ENCODE assay signal across 1 cellular context in the genomic region with DNA sequence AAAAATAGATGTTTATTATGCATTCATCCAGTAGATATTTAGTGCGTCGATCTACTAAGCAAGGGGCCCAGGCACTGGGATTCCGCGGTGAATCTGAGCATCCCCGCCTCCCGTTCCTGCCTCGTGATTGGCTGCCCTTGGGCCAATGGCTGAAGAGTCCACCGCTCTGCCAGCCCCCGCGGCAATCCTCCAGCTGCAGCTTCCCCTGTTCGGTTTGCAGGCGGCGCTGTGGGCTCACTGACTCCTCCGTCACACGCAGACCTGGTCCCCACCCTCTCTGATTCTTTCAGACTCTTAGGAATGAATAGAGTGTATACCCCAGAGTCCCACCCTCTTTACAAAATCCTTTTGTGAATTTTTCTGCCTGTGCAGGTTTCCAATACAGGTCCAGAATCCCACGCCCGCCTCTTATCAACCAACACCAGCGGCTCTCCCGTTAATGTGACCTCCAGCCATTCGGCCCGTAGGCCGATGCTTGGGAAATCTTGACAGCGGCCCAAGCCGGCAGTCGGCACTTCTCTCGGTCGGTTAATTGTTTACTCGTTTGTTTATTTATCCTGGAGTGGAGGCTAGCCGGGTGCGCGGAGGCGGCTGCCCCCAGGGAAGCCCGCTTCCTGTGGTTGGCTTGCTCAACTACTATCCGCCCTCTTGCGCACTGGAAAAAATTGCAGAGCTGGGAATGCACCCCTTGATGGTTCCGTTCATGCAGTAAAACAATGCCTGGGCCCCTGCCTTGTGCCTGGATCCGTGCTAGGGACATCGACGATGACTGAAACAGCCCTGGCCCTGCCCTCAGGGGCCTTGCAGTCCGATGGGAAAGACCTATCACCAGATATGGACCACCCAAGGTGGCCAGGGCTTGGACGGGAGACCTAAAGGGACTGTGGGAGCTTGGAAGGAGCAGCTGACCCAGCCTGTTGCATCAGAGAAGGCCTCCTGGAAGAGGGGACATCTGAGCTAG.
TF ChIP-seq lines count a peak whose summit lies in the region.

No MANE protein-coding gene starts in this region.

TF ChIP-seq in HCT116, 20 proteins besides CTCF, POLR2A, EP300 and RAD21 (continued from another document):
- peak; percentile 68 for TF ChIP-seq SP1 (IDR thresholded peaks at IDR 0.05; ENCODE audit: low read depth)
- no peak for TF ChIP-seq POLR2AphosphoS5 (IDR thresholded peaks at IDR 0.05; ENCODE audit: low read depth, low read length)
- no peak for TF ChIP-seq SIN3A (IDR thresholded peaks at IDR 0.05; ENCODE audit: low read depth)
- TF ChIP-seq, protein P1, sequence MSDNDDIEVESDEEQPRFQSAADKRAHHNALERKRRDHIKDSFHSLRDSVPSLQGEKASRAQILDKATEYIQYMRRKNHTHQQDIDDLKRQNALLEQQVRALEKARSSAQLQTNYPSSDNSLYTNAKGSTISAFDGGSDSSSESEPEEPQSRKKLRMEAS (IDR thresholded peaks at IDR 0.05): peak; percentile 35; the same call in 1 of the 2 replicates
- no peak for TF ChIP-seq EZH2 (IDR thresholded peaks at IDR 0.05)
- TF ChIP-seq JUND (IDR thresholded peaks at IDR 0.05): no peak
- TF ChIP-seq CEBPB (IDR thresholded peaks at IDR 0.05; ENCODE audit: low read depth): no peak
- TF ChIP-seq, protein P2, sequence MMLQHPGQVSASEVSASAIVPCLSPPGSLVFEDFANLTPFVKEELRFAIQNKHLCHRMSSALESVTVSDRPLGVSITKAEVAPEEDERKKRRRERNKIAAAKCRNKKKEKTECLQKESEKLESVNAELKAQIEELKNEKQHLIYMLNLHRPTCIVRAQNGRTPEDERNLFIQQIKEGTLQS (IDR thresholded peaks at IDR 0.05): no peak
- TF ChIP-seq YY1 (IDR thresholded peaks at IDR 0.05; ENCODE audit: extremely low read depth, insufficient replicate concordance, low read depth, low read length): no peak
- TF ChIP-seq, protein P3, sequence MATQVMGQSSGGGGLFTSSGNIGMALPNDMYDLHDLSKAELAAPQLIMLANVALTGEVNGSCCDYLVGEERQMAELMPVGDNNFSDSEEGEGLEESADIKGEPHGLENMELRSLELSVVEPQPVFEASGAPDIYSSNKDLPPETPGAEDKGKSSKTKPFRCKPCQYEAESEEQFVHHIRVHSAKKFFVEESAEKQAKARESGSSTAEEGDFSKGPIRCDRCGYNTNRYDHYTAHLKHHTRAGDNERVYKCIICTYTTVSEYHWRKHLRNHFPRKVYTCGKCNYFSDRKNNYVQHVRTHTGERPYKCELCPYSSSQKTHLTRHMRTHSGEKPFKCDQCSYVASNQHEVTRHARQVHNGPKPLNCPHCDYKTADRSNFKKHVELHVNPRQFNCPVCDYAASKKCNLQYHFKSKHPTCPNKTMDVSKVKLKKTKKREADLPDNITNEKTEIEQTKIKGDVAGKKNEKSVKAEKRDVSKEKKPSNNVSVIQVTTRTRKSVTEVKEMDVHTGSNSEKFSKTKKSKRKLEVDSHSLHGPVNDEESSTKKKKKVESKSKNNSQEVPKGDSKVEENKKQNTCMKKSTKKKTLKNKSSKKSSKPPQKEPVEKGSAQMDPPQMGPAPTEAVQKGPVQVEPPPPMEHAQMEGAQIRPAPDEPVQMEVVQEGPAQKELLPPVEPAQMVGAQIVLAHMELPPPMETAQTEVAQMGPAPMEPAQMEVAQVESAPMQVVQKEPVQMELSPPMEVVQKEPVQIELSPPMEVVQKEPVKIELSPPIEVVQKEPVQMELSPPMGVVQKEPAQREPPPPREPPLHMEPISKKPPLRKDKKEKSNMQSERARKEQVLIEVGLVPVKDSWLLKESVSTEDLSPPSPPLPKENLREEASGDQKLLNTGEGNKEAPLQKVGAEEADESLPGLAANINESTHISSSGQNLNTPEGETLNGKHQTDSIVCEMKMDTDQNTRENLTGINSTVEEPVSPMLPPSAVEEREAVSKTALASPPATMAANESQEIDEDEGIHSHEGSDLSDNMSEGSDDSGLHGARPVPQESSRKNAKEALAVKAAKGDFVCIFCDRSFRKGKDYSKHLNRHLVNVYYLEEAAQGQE (IDR thresholded peaks at IDR 0.05; ENCODE audit: low read depth): no peak
